1 cellular context compared by ENCODE assay signal in the genomic region with DNA sequence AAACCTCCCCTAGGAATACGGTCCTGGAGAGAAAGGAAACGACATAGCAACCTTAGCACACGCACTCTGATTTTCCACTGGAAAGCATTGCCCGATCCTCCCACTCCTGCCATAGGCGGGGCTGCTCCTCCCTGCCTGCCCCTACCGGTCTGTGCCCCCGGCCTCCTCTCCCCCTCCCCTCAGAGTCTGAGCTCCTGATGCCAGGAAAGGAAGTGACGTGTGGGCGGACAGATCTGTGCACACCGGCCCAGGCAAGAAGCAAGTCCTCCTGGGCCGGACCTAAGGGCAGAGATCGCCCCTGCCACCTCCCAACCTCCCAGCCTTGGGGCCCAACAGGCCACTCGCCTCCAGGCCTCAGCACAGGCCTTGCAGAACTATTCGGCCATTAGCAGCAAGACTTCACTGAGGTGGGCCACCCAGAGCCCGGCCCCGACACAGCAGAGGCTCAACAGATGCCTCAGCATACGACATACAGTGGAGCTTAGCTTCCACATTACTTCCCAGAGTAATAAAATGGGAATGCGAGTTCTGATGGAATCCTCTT.
A peak's percentile ranks its signal among the peaks of the same experiment; 100 is the strongest.
TF ChIP-seq lines count a peak whose summit lies in the region.

No MANE protein-coding gene starts in this region.

TF ChIP-seq in HepG2, 621 proteins besides CTCF, POLR2A, EP300 and RAD21 (continued from another document):
- no peak for TF ChIP-seq HNRNPH1 (optimal IDR thresholded peaks at IDR 0.05; ENCODE audit: low read depth, low read length)
- peak; percentile 93 for TF ChIP-seq ZBTB38 (CRISPR knock-in tag; IDR thresholded peaks at IDR 0.05)
- TF ChIP-seq SKI (IDR thresholded peaks at IDR 0.05; ENCODE audit: partially characterized antibody), result no peak
- no peak for TF ChIP-seq HES4 (CRISPR knock-in tag; IDR thresholded peaks at IDR 0.05; ENCODE audit: borderline replicate concordance)
- no peak for TF ChIP-seq TMF1 (CRISPR knock-in tag; IDR thresholded peaks at IDR 0.05; ENCODE audit: low read depth)
- TF ChIP-seq, protein P1, sequence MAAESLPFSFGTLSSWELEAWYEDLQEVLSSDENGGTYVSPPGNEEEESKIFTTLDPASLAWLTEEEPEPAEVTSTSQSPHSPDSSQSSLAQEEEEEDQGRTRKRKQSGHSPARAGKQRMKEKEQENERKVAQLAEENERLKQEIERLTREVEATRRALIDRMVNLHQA (CRISPR knock-in tag; IDR thresholded peaks at IDR 0.05), result no peak
- TF ChIP-seq, protein P2, sequence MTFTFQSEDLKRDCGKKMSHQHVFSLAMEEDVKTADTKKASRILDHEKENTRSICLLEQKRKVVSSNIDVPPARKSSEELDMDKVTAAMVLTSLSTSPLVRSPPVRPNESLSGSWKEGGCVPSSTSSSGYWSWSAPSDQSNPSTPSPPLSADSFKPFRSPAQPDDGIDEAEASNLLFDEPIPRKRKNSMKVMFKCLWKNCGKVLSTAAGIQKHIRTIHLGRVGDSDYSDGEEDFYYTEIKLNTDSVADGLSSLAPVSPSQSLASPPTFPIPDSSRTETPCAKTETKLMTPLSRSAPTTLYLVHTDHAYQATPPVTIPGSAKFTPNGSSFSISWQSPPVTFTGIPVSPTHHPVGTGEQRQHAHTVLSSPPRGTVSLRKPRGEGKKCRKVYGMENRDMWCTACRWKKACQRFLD (CRISPR knock-in tag; IDR thresholded peaks at IDR 0.05; ENCODE audit: borderline replicate concordance), result no peak
- TF ChIP-seq, protein P3, sequence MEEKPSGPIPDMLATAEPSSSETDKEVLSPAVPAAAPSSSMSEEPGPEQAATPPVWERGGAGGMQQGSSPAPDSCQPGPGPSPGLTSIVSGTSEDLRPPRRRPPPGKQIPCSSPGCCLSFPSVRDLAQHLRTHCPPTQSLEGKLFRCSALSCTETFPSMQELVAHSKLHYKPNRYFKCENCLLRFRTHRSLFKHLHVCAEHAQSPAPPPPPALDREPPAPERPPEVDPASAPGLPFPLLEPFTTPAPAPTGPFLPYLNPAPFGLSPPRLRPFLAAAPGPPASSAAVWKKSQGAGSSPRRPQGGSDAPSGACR (CRISPR knock-in tag; IDR thresholded peaks at IDR 0.05), result peak; percentile 30; the same call in 1 of the 2 replicates
- no peak for TF ChIP-seq KLF6 (CRISPR knock-in tag; IDR thresholded peaks at IDR 0.05)
- TF ChIP-seq U2AF1 (optimal IDR thresholded peaks at IDR 0.05; ENCODE audit: low read depth, low read length), result no peak
- TF ChIP-seq ISX (CRISPR knock-in tag; conservative IDR thresholded peaks at IDR 0.05), result no peak
- TF ChIP-seq ZNF543 (CRISPR knock-in tag; IDR thresholded peaks at IDR 0.05), result no peak; the same call in 1 of the 2 replicates
- TF ChIP-seq, protein P4, sequence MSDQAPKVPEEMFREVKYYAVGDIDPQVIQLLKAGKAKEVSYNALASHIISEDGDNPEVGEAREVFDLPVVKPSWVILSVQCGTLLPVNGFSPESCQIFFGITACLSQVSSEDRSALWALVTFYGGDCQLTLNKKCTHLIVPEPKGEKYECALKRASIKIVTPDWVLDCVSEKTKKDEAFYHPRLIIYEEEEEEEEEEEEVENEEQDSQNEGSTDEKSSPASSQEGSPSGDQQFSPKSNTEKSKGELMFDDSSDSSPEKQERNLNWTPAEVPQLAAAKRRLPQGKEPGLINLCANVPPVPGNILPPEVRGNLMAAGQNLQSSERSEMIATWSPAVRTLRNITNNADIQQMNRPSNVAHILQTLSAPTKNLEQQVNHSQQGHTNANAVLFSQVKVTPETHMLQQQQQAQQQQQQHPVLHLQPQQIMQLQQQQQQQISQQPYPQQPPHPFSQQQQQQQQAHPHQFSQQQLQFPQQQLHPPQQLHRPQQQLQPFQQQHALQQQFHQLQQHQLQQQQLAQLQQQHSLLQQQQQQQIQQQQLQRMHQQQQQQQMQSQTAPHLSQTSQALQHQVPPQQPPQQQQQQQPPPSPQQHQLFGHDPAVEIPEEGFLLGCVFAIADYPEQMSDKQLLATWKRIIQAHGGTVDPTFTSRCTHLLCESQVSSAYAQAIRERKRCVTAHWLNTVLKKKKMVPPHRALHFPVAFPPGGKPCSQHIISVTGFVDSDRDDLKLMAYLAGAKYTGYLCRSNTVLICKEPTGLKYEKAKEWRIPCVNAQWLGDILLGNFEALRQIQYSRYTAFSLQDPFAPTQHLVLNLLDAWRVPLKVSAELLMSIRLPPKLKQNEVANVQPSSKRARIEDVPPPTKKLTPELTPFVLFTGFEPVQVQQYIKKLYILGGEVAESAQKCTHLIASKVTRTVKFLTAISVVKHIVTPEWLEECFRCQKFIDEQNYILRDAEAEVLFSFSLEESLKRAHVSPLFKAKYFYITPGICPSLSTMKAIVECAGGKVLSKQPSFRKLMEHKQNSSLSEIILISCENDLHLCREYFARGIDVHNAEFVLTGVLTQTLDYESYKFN (CRISPR knock-in tag; conservative IDR thresholded peaks at IDR 0.05), result peak; percentile 86
- TF ChIP-seq ZFP36L1 (CRISPR knock-in tag; IDR thresholded peaks at IDR 0.05), result no peak
- TF ChIP-seq DNMT1 (CRISPR knock-in tag; IDR thresholded peaks at IDR 0.05), result no peak
- TF ChIP-seq PHF20 (CRISPR knock-in tag; IDR thresholded peaks at IDR 0.05), result peak; percentile 74
- no peak for TF ChIP-seq TEAD2 (CRISPR knock-in tag; IDR thresholded peaks at IDR 0.05)
- no peak for TF ChIP-seq SP140L (CRISPR knock-in tag; IDR thresholded peaks at IDR 0.05; ENCODE audit: borderline replicate concordance)
- TF ChIP-seq ZKSCAN5 (CRISPR knock-in tag; IDR thresholded peaks at IDR 0.05), result no peak
- TF ChIP-seq SAFB2 (CRISPR knock-in tag; IDR thresholded peaks at IDR 0.05; ENCODE audit: borderline replicate concordance, low read depth), result no peak
- TF ChIP-seq, protein P5, sequence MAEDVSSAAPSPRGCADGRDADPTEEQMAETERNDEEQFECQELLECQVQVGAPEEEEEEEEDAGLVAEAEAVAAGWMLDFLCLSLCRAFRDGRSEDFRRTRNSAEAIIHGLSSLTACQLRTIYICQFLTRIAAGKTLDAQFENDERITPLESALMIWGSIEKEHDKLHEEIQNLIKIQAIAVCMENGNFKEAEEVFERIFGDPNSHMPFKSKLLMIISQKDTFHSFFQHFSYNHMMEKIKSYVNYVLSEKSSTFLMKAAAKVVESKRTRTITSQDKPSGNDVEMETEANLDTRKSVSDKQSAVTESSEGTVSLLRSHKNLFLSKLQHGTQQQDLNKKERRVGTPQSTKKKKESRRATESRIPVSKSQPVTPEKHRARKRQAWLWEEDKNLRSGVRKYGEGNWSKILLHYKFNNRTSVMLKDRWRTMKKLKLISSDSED (CRISPR knock-in tag; IDR thresholded peaks at IDR 0.05), result no peak
- TF ChIP-seq PCBP2 (optimal IDR thresholded peaks at IDR 0.05; ENCODE audit: low read depth, low read length, poor library complexity, severe bottlenecking), result no peak
- no peak for TF ChIP-seq SRSF9 (IDR thresholded peaks at IDR 0.05; ENCODE audit: borderline replicate concordance, insufficient read depth, low read depth, low read length, poor library complexity, severe bottlenecking)
- peak; percentile 45; the same call in 1 of the 2 replicates for TF ChIP-seq RFXAP (CRISPR knock-in tag; IDR thresholded peaks at IDR 0.05; ENCODE audit: borderline replicate concordance)
- TF ChIP-seq MYC (CRISPR knock-in tag; IDR thresholded peaks at IDR 0.05; ENCODE audit: borderline replicate concordance), result peak; percentile 50; the same call in 1 of the 2 replicates
- TF ChIP-seq ZNF234 (CRISPR knock-in tag; conservative IDR thresholded peaks at IDR 0.05), result no peak
- no peak for TF ChIP-seq ZNF12 (CRISPR knock-in tag; IDR thresholded peaks at IDR 0.05)
- TF ChIP-seq BRD4 (CRISPR knock-in tag; IDR thresholded peaks at IDR 0.05), result peak; percentile 55; the same call in 1 of the 2 replicates
- peak; percentile 46; the same call in 1 of the 2 replicates for TF ChIP-seq GATAD1 (CRISPR knock-in tag; IDR thresholded peaks at IDR 0.05)
- TF ChIP-seq, protein P6, sequence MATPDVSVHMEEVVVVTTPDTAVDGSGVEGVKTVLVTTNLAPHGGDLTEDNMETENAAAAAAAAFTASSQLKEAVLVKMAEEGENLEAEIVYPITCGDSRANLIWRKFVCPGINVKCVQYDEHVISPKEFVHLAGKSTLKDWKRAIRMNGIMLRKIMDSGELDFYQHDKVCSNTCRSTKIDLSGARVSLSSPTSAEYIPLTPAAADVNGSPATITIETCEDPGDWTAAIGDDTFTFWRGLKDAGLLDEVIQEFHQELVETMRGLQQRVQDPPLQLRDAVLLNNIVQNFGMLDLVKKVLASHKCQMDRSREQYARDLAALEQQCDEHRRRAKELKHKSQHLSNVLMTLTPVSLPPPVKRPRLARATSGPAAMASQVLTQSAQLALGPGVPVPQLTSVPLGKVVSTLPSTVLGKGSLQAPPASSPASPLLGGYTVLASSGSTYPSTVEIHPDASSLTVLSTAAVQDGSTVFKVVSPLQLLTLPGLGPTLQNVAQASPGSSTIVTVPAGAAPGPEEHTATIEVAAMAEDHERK (CRISPR knock-in tag; IDR thresholded peaks at IDR 0.05; ENCODE audit: low read depth), result no peak
- TF ChIP-seq, protein P7, sequence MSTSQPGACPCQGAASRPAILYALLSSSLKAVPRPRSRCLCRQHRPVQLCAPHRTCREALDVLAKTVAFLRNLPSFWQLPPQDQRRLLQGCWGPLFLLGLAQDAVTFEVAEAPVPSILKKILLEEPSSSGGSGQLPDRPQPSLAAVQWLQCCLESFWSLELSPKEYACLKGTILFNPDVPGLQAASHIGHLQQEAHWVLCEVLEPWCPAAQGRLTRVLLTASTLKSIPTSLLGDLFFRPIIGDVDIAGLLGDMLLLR (CRISPR knock-in tag; IDR thresholded peaks at IDR 0.05), result no peak
- TF ChIP-seq CHD4 (IDR thresholded peaks at IDR 0.05; ENCODE audit: borderline replicate concordance, low read length), result no peak
- TF ChIP-seq ZNF136 (CRISPR knock-in tag; IDR thresholded peaks at IDR 0.05; ENCODE audit: low read depth), result 0 out of 2 replicates have a peak, but pooled peaks have one; percentile 55
- TF ChIP-seq NCOA2 (CRISPR knock-in tag; IDR thresholded peaks at IDR 0.05), result 0 out of 2 replicates have a peak, but pooled peaks have one; percentile 35
- TF ChIP-seq ZNF331 (CRISPR knock-in tag; IDR thresholded peaks at IDR 0.05), result no peak
- no peak for TF ChIP-seq PTBP1 (IDR thresholded peaks at IDR 0.05; ENCODE audit: low read depth, low read length, poor library complexity, severe bottlenecking)
- peak; percentile 78; the same call in 1 of the 2 replicates for TF ChIP-seq ZNF788 (CRISPR knock-in tag; IDR thresholded peaks at IDR 0.05; ENCODE audit: borderline replicate concordance)
